ENCODE assay signal across 10 cellular contexts in the genomic region with DNA sequence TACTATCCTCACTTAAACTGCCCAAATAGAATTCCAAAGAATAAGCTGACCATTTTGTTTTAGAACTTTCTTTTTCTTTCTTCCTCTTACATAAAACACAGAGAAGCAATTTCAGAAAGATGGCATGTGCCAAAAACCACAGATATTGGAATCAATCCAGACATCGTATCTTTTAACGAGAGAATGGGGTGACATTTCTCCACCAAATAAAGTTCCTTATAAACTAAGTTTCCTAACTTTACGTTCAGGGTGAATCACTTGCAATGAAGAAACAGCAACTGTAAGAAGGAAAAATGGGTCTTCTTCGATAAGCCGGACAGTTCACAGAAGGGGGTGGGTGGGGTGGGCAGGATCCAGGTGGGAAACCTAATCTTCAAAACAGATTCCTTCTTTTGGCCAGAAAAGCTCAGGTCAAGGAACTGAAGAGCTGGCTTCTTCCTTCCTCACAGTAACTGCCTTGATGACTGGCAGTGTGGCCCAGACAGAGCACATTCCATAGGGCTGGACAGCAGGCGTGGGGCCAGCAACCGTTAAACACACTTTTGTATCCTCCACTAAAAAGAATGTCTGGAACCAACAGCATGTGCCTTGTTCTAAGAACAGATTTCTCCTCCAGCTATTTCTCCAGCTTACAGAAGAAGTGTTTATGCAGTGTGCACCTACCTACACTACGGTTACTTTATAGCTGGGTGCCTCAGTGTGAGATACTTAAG. TPM values are rescaled to one million over a fixed set of nuclear protein-coding genes. Genes with fewer than 3 reads are reported as not detected.
A peak's percentile ranks its signal among the peaks of the same experiment; 100 is the strongest.
DNase-seq lines count a peak whose midpoint lies in the region; ATAC-seq and TF ChIP-seq lines count a peak whose summit lies in the region.
"Had no signal": no experiment of that assay in that cellular context is flagged by ENCODE, and none has a peak within 500 bp of the region (broad histone marks: within the 10 kb centered on the region; RNA-seq: fewer than 3 reads in every experiment).

No MANE protein-coding gene starts in this region.

- ATAC-seq in left colon (peak; percentile 58), GM21390 (IDR thresholded peaks at IDR 0.05; ENCODE audit: unreplicated experiment) (no peak)

- H3K36me3 Mint-ChIP-seq in chondrocyte (ENCODE audit: low read depth), result peaks cover 16% of the 10 kb centered on the region

- TF ChIP-seq CTCF in chondrocyte (IDR thresholded peaks at IDR 0.05) (no peak), tibial artery (IDR thresholded peaks at IDR 0.05) (no peak)

- H3K27ac Mint-ChIP-seq in chondrocyte (ENCODE audit: unreplicated experiment), result peak overlapping the region; percentile 90

- peaks cover 0 to 96% (median 67%) of the 10 kb centered on the region in 4 donors for H3K4me1 ChIP-seq in tibial artery

- H3K4me3 Mint-ChIP-seq in chondrocyte (ENCODE audit: unreplicated experiment), result peak overlapping the region; percentile 20

- peak; percentile 54 for DNase-seq in LoVo (ENCODE audit: low spot score)
- DNase-seq in chondrocyte (ENCODE audit: low spot score), result no peak
- DNase-seq in left colon, result no peak
- DNase-seq in tibial artery, result peak in 1 of 2 donors; percentile 83
- DNase-seq in putamen (ENCODE audit: low spot score), result no peak
- no peak for DNase-seq in SIG-M5 (lab: John Stamatoyannopoulos, UW)
- DNase-seq in activated CD8-positive, alpha-beta memory T cell treated with anti-CD3 and anti-CD28 coated beads, Interleukin-2, amount 50 U/mL, for 4 hours, result no peak
- DNase-seq: activated CD8-positive, alpha-beta memory T cell treated with anti-CD3 and anti-CD28 coated beads for 24 hours; NCI-H2107 had no signal

- H3K9me3 Mint-ChIP-seq in chondrocyte (ENCODE audit: low read depth), result no peaks in the 10 kb centered on the region

- H3K27me3 ChIP-seq in tibial artery, result no peaks in the 10 kb centered on the region

- H3K27ac ChIP-seq in tibial artery, result peak overlapping the region; percentile 79 to 96

- intact Hi-C loops in left colon (cut with DNase I, micrococcal nuclease), result no loop called here
- intact Hi-C loops in tibial artery (cut with DNase I; ENCODE audit: low total_unique reads), result no loop called here

- no peaks in the 10 kb centered on the region for H3K27me3 Mint-ChIP-seq in chondrocyte (ENCODE audit: low read depth)

- H3K36me3 ChIP-seq in tibial artery, result no peaks in the 10 kb centered on the region

- no peaks in the 10 kb centered on the region for H3K9me3 ChIP-seq in tibial artery

- H3K4me1 Mint-ChIP-seq in chondrocyte (ENCODE audit: low read depth), result peaks cover 97% of the 10 kb centered on the region

- peak overlapping the region in 1 of 2 donors; percentile 4 for H3K4me3 ChIP-seq in tibial artery

RNA-seq across cellular contexts. Expression of a gene that starts 31.5 kb away (rescaled TPM):
- total RNA-seq in chondrocyte, result 217 to 294 TPM (median 223 TPM) in 3 replicates
- 10 to 100 TPM; 39.2 to 41.5 TPM for total RNA-seq in left colon
